In genomic region chr1:88462481-88463261, GRCh38 we compare ENCODE assay signal across 9 cellular contexts.
A peak's percentile ranks its signal among the peaks of the same experiment; 100 is the strongest.
DNase-seq lines count a peak whose midpoint lies in the region; ATAC-seq, FAIRE-seq and TF ChIP-seq lines count a peak whose summit lies in the region.
"Had no signal": no experiment of that assay in that cellular context is flagged by ENCODE, and none has a peak within 500 bp of the region (broad histone marks: within the 10 kb centered on the region; RNA-seq: fewer than 3 reads in every experiment).

No MANE protein-coding gene starts in this region.

- H3K27me3 ChIP-seq in H1 (replicated peaks in 1 of 4; ENCODE audit: control insufficient read depth in 3 of 4, extremely low read depth in 1 of 4, insufficient read depth in 3 of 4, low read length in 3 of 4) = no peaks in the 10 kb centered on the region
- no peaks in the 10 kb centered on the region for H3K27me3 ChIP-seq in lower lobe of right lung (ENCODE audit: low read depth)

- peak overlapping the region; percentile 55 for H4K91ac ChIP-seq in H1 (replicated peaks; ENCODE audit: insufficient read length, low read length)

- H3K4ac ChIP-seq in H1 (replicated peaks; ENCODE audit: insufficient read length, low read depth, low read length) = no peak overlapping the region

- H3K23ac ChIP-seq in H1 (ENCODE audit: insufficient read length) = no peak overlapping the region

- H3K23me2 ChIP-seq in H1 (ENCODE audit: low read depth, low read length) = no peaks in the 10 kb centered on the region; the same call in 1 of the 2 replicates

- H3K4me2 ChIP-seq in H1 (ENCODE audit: insufficient read depth in 1 of 2, low read depth in 2 of 2, low read length in 2 of 2) = peak overlapping the region; percentile 73 to 84

- H3K79me2 ChIP-seq in H1 (ENCODE audit: control insufficient read depth in 1 of 2, insufficient read depth in 2 of 2, low read length in 2 of 2) = no peaks in the 10 kb centered on the region

- TF ChIP-seq POLR2A in H1 (IDR thresholded peaks at IDR 0.05; ENCODE audit: control extremely low read depth in 1 of 2, low read depth in 2 of 2, low read length in 2 of 2) = peak in 1 of 2 experiments; percentile 33; a peak in 1 of 3 replicates

- peak overlapping the region; percentile 88; the same call in 1 of the 2 replicates for H4K8ac ChIP-seq in H1 (ENCODE audit: extremely low read depth, insufficient read depth, low read length)

- no peaks in the 10 kb centered on the region for H3K36me3 ChIP-seq in H1 (ENCODE audit: control insufficient read depth in 2 of 4, insufficient read depth in 4 of 4, low read length in 3 of 4)
- no peaks in the 10 kb centered on the region for H3K36me3 ChIP-seq in lower lobe of right lung

- no peaks in the 10 kb centered on the region for H4K20me1 ChIP-seq in H1 (replicated peaks in 1 of 2; ENCODE audit: control insufficient read depth in 1 of 2, insufficient read depth in 2 of 2, low read length in 2 of 2)

- H3K56ac ChIP-seq in H1 (replicated peaks; ENCODE audit: insufficient read length, low read depth, low read length) = no peak overlapping the region

- intact Hi-C loops in lower lobe of right lung (cut with DNase I) = no loop called here

- no peak for TF ChIP-seq EP300 in H1 (IDR thresholded peaks at IDR 0.05; ENCODE audit: borderline replicate concordance in 1 of 2, low read depth in 2 of 2, low read length in 2 of 2)

- WGBS in H1 (ENCODE audit: extremely low coverage in 1 of 2, insufficient coverage in 1 of 2, insufficient read length in 1 of 2, insufficient replicate concordance in 2 of 2, low coverage in 1 of 2, low lambda C conversion rate in 2 of 2, missing lambda C conversion rate in 1 of 2), 2 experiments = 7% methylated on average over 43 of the region's 70 CpGs; no CpG with 5 or more reads in 1 of the 2 experiments

- no peak overlapping the region for H2AK5ac ChIP-seq in H1 (ENCODE audit: low read depth, low read length)

- FAIRE-seq in H1 (lab: Jason Lieb, UNC) = no peak

- POLR2A ChIA-PET in H1 (lab: Charles Lee; ENCODE audit: partially characterized antibody) = interaction anchor here (1.6 to 2.1 kb wide), 2 partner anchors 10 to 12 kb away, joined by 4 to 8 read pairs; no protein-coding TSS in a partner anchor

- TF ChIP-seq RAD21 in H1 (IDR thresholded peaks at IDR 0.05 in 1 of 2, conservative IDR thresholded peaks at IDR 0.05 in 1 of 2; ENCODE audit: low read depth in 2 of 2, low read length in 2 of 2) = no peak

- H3K27me3 Mint-ChIP-seq in type B pancreatic cell = peaks cover 48% of the 10 kb centered on the region

- H3K36me3 Mint-ChIP-seq in type B pancreatic cell = no peaks in the 10 kb centered on the region
- H3K36me3 Mint-ChIP-seq: activated naive CD4-positive, alpha-beta T cell treated with anti-CD3 and anti-CD28 coated beads, Interleukin-2, amount 50 U/mL, for 72 hours had no signal

- H2BK12ac ChIP-seq in H1 (ENCODE audit: low read depth, low read length) = no peak overlapping the region

- CTCF ChIA-PET in H1 (lab: Charles Lee; ENCODE audit: partially characterized antibody) = interaction anchor here (0.5 to 1.6 kb wide), 3 partner anchors 11 to 870 kb away, joined by 3 to 6 read pairs (median 3); no protein-coding TSS in a partner anchor

- TF ChIP-seq CTCF in H1 (IDR thresholded peaks at IDR 0.05; ENCODE audit: control extremely low read depth in 1 of 3, insufficient read depth in 1 of 3, low read depth in 1 of 3, low read length in 3 of 3) = no peak
- TF ChIP-seq CTCF in lower lobe of right lung (IDR thresholded peaks at IDR 0.05) = no peak
- TF ChIP-seq CTCF in type B pancreatic cell (conservative IDR thresholded peaks at IDR 0.05) = no peak

- peak overlapping the region; percentile 44 to 65 (median 55) for H3K9ac ChIP-seq in H1 (replicated peaks in 1 of 4; ENCODE audit: extremely low read depth in 1 of 4, low read depth in 3 of 4, low read length in 3 of 4)

- H2BK5ac ChIP-seq in H1 (ENCODE audit: low read depth, low read length) = no peak overlapping the region

- no peak overlapping the region for H2BK120ac ChIP-seq in H1 (replicated peaks; ENCODE audit: low read depth, low read length)

- H3K9me3 Mint-ChIP-seq in type B pancreatic cell = no peaks in the 10 kb centered on the region

- H2BK20ac ChIP-seq in H1 (ENCODE audit: low read length) = no peak overlapping the region

- H3K4me3 ChIP-seq in H1 (ENCODE audit: extremely low read depth in 1 of 4, insufficient read depth in 2 of 4, low read depth in 3 of 4, low read length in 4 of 4) (peak overlapping the region; percentile 42 to 70 (median 48)), lower lobe of right lung (peak overlapping the region; percentile 38)

- H3K4me1 Mint-ChIP-seq in type B pancreatic cell (ENCODE audit: unreplicated experiment) = peaks cover 4% of the 10 kb centered on the region

- ATAC-seq in lower lobe of right lung = peak; percentile 25 to 49
- ATAC-seq in GM19324 (IDR thresholded peaks at IDR 0.05; ENCODE audit: low FRiP score, unreplicated experiment) = no peak
- ATAC-seq in GM19452 (IDR thresholded peaks at IDR 0.05; ENCODE audit: unreplicated experiment) = no peak

- no peak overlapping the region for H3K27ac ChIP-seq in H1 (ENCODE audit: low read depth, low read length)
- peak overlapping the region; percentile 71 for H3K27ac ChIP-seq in lower lobe of right lung

- H3K18ac ChIP-seq in H1 (ENCODE audit: extremely low read depth, low read length) = peak overlapping the region; percentile 71

- H4K5ac ChIP-seq in H1 (ENCODE audit: insufficient read length, low read depth, low read length) = peak overlapping the region; percentile 47

- H2AFZ ChIP-seq in H1 (ENCODE audit: low read length) = peak overlapping the region; percentile 70; the same call in 1 of the 2 replicates

- H3K4me1 ChIP-seq in H1 (replicated peaks in 1 of 4; ENCODE audit: control insufficient read depth in 3 of 4, insufficient read depth in 4 of 4, low read length in 3 of 4) (peaks cover 0 to 5% (median 1%) of the 10 kb centered on the region in 4 experiments; a peak in 3 of 7 replicates), lower lobe of right lung (no peaks in the 10 kb centered on the region)

- H3K9me3 ChIP-seq in H1 (ENCODE audit: insufficient read depth in 2 of 2, low read depth in 1 of 2, low read length in 1 of 2) (peaks cover 0 to 7% of the 10 kb centered on the region in 2 experiments; a peak in 2 of 4 replicates), lower lobe of right lung (no peaks in the 10 kb centered on the region)

- no peak overlapping the region for H2BK15ac ChIP-seq in H1 (ENCODE audit: low read length)

- no peak overlapping the region for H3K27ac Mint-ChIP-seq in type B pancreatic cell
- H3K27ac Mint-ChIP-seq: activated naive CD4-positive, alpha-beta T cell treated with anti-CD3 and anti-CD28 coated beads, Interleukin-2, amount 50 U/mL, for 72 hours had no signal

- no peak overlapping the region for H3K14ac ChIP-seq in H1 (ENCODE audit: insufficient read length)

- no peaks in the 10 kb centered on the region for H3K79me1 ChIP-seq in H1 (ENCODE audit: low read depth, low read length)

- DNase-seq in C1 segment of cervical spinal cord (lab: John Stamatoyannopoulos, UW) (peak in 11 of 14 donors; percentile 13 to 85 (median 54)), NCI-H146 treated with DMSO at 0.1 percent for 48 hours (lab: John Stamatoyannopoulos, UW; ENCODE audit: unreplicated experiment) (peak; percentile 7), H1 (ENCODE audit: low read depth in 1 of 2, low spot score in 2 of 2) (peak in 1 of 2 experiments; percentile 74), lower lobe of right lung (peak; percentile 45), type B pancreatic cell (ENCODE audit: extremely low spot score, unreplicated experiment) (no peak), mesenteric fat pad (ENCODE audit: low spot score) (no peak)

- peak overlapping the region; percentile 82 for H3K4me3 Mint-ChIP-seq in type B pancreatic cell

TF ChIP-seq in H1, 55 proteins besides CTCF, POLR2A, EP300 and RAD21 (continues in another document):
- peak; percentile 77 for TF ChIP-seq ASH2L (IDR thresholded peaks at IDR 0.05; ENCODE audit: low read length)
- TF ChIP-seq SIRT6 (IDR thresholded peaks at IDR 0.05; ENCODE audit: low read length) = no peak
- TF ChIP-seq ATF3 (IDR thresholded peaks at IDR 0.05; ENCODE audit: insufficient read depth, low read depth, low read length) = no peak
- no peak for TF ChIP-seq MAFK (IDR thresholded peaks at IDR 0.05; ENCODE audit: low read depth, low read length)
- TF ChIP-seq SAP30 (IDR thresholded peaks at IDR 0.05; ENCODE audit: insufficient read depth, insufficient replicate concordance, low read length) = no peak
- TF ChIP-seq BCL11A (IDR thresholded peaks at IDR 0.05; ENCODE audit: low read depth in 2 of 2, low read length in 2 of 2) = no peak
- no peak for TF ChIP-seq CHD2 (IDR thresholded peaks at IDR 0.05; ENCODE audit: low read length)
- TF ChIP-seq CBX8 (IDR thresholded peaks at IDR 0.05; ENCODE audit: borderline replicate concordance, low read depth, low read length) = no peak
- TF ChIP-seq KDM4A (IDR thresholded peaks at IDR 0.05; ENCODE audit: low read depth, low read length, severe bottlenecking) = peak; percentile 73
- no peak for TF ChIP-seq RNF2 (IDR thresholded peaks at IDR 0.05; ENCODE audit: borderline replicate concordance, low read depth, low read length, missing control alignments, poor library complexity, severe bottlenecking)
- no peak; the same call in none of the 2 replicates for TF ChIP-seq MAX (IDR thresholded peaks at IDR 0.05)
- no peak for TF ChIP-seq RFX5 (IDR thresholded peaks at IDR 0.05; ENCODE audit: borderline replicate concordance, low read depth, low read length)
- no peak for TF ChIP-seq YY1 (IDR thresholded peaks at IDR 0.05; ENCODE audit: low read depth, low read length)
- TF ChIP-seq CHD1 (IDR thresholded peaks at IDR 0.05; ENCODE audit: low read depth, low read length) = no peak
- TF ChIP-seq EZH2 (IDR thresholded peaks at IDR 0.05; ENCODE audit: low read depth, low read length, severe bottlenecking) = no peak
- no peak for TF ChIP-seq POLR2AphosphoS5 (IDR thresholded peaks at IDR 0.05; ENCODE audit: low read depth, low read length)
- peak; percentile 52; the same call in 1 of the 2 replicates for TF ChIP-seq PHF8 (conservative IDR thresholded peaks at IDR 0.05; ENCODE audit: low read depth, low read length)
- TF ChIP-seq SP1 (IDR thresholded peaks at IDR 0.05; ENCODE audit: low read depth, low read length) = no peak
- TF ChIP-seq GTF2F1 (IDR thresholded peaks at IDR 0.05; ENCODE audit: borderline replicate concordance, low read depth, low read length) = no peak
- no peak for TF ChIP-seq EGR1 (IDR thresholded peaks at IDR 0.05; ENCODE audit: borderline replicate concordance, low read depth, low read length)
- no peak for TF ChIP-seq JUND (IDR thresholded peaks at IDR 0.05; ENCODE audit: low read length)

Comparison
In these comparisons a context has a peak if more than half of its experiments do, and no peak if none do; other contexts are left out.
1. DNase-seq: peak in C1 segment of cervical spinal cord (11 of 14), NCI-H146 treated with DMSO at 0.1 percent for 48 hours (single experiment) and lower lobe of right lung (single experiment); none in type B pancreatic cell (single experiment) and mesenteric fat pad (single experiment).
2. ATAC-seq: peak in lower lobe of right lung (2 of 2); none in GM19324 (single experiment) and GM19452 (single experiment).